ENCODE assay signal across 18 cellular contexts in the genomic region with DNA sequence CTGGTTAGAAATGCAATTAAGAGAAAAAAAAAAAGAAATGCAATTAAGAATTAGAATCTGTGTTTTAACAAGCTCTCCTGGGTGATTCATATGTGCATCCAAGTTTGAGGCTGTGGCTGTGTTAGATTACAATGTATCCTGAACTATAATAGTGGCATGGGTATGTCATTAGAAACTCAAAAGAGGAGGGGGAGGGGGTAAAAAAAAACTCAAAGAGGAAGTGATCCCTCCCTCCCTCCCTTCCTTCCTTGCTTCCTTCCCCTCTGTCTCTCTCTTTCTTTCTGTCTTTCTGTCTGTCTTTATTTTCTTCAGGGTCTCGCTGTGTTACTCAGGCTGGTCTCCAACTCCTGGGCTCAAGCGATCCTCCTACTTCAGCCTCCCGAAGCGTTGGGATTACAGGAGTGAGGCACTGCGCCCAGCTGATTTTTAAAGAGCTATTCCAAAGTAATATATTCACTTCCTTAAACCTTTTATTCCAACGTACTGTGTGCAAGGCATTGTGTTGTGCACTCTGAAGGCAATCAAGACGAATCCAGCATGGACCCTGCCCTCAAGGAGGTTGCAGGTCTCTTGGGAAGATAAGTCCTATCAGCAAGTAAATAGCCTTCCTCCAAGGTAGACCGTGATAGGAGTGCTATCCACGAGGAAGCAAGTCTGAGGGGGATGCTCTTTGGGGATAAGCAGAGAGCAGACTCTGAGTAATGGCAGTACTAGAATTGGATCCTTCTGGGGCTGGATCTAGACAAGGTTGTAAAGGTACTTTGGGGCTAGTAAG. TPM values are rescaled to one million over a fixed set of nuclear protein-coding genes. Genes with fewer than 3 reads are reported as not detected.
DNase-seq lines count a peak whose midpoint lies in the region; ATAC-seq, FAIRE-seq and TF ChIP-seq lines count a peak whose summit lies in the region.
"Had no signal": no experiment of that assay in that cellular context is flagged by ENCODE, and none has a peak within 500 bp of the region (broad histone marks: within the 10 kb centered on the region; RNA-seq: fewer than 3 reads in every experiment).

No MANE protein-coding gene starts in this region.

- dilution Hi-C loops in mammary epithelial cell (cut with HindIII; ENCODE audit: low sequenced_read_pairs), result no loop called here

- peak overlapping the region; percentile 65 for H3K27ac Mint-ChIP-seq in MCF 10A (ENCODE audit: low read depth, unreplicated experiment)

- WGBS in mammary epithelial cell (ENCODE audit: low coverage, missing lambda C conversion rate), result 98% methylated on average over 9 of the region's 9 CpGs
- 53% methylated on average over 9 of the region's 9 CpGs for WGBS in K562 (ENCODE audit: insufficient coverage, low coverage, missing lambda C conversion rate)
- 89 to 91% methylated on average over 9 of the region's 9 CpGs for WGBS in transverse colon (ENCODE audit: low coverage in 1 of 2), 2 donors

- H3K4me1 Mint-ChIP-seq in MCF 10A (ENCODE audit: insufficient read depth, unreplicated experiment), result peaks cover 22% of the 10 kb centered on the region

- no peaks in the 10 kb centered on the region for H3K27me3 Mint-ChIP-seq in MCF 10A (ENCODE audit: insufficient read depth, unreplicated experiment)

- POLR2A ChIA-PET in MCF 10A (lab: Yijun Ruan, JAX), result interaction anchor here (1.2 kb wide), 1 partner anchor 9 kb away, joined by 7 read pairs; no protein-coding TSS in a partner anchor
- POLR2A ChIA-PET in K562 (lab: Yijun Ruan, JAX), result no interaction called here

- TF ChIP-seq EP300 in K562 (IDR thresholded peaks at IDR 0.05; ENCODE audit: low read length) (no peak), transverse colon (IDR thresholded peaks at IDR 0.05; ENCODE audit: low read depth) (no peak)

- ATAC-seq in K562, result no peak
- ATAC-seq: HCT116 had no signal

- H3K9me3 Mint-ChIP-seq in MCF 10A (ENCODE audit: unreplicated experiment), result no peaks in the 10 kb centered on the region
- H3K9me3 Mint-ChIP-seq: neural crest cell had no signal

- CTCF ChIA-PET in MCF 10A (lab: Yijun Ruan, JAX), result interaction anchor here (0.7 to 1.7 kb wide), 2 partner anchors 11 to 219 kb away, joined by 4 to 8 read pairs; no protein-coding TSS in a partner anchor
- CTCF ChIA-PET in mammary epithelial cell (lab: Charles Lee; ENCODE audit: low non-redundant PET), result no interaction called here
- CTCF ChIA-PET in K562 (lab: Yijun Ruan, JAX; ENCODE audit: low intra/inter-chr PET ratio), result no interaction called here

- peak; percentile 79 for FAIRE-seq in K562 (lab: Jason Lieb, UNC)
- FAIRE-seq: kidney had no signal

- peaks cover 56% of the 10 kb centered on the region for H3K36me3 Mint-ChIP-seq in MCF 10A (ENCODE audit: insufficient read depth, unreplicated experiment)

- H3K79me2 ChIP-seq in mammary epithelial cell (ENCODE audit: insufficient read depth, low read length) (peaks cover 50% of the 10 kb centered on the region), K562 (ENCODE audit: control insufficient read depth, insufficient read depth, low read length) (no peaks in the 10 kb centered on the region)

- H3K9me3 ChIP-seq in mammary epithelial cell (replicated peaks; ENCODE audit: insufficient read depth, low read length) (no peaks in the 10 kb centered on the region), K562 (replicated peaks; ENCODE audit: control insufficient read depth, insufficient read depth, low read depth, low read length) (no peaks in the 10 kb centered on the region), transverse colon (no peaks in the 10 kb centered on the region)

- no peak overlapping the region for H3K4me3 ChIP-seq in mammary epithelial cell (replicated peaks in 1 of 3; ENCODE audit: insufficient read depth in 1 of 3, low read depth in 2 of 3, low read length in 3 of 3)
- H3K4me3 ChIP-seq in K562, result no peak overlapping the region
- no peak overlapping the region for H3K4me3 ChIP-seq in transverse colon

- no peak overlapping the region for H3K9ac ChIP-seq in mammary epithelial cell (ENCODE audit: insufficient read depth, low read length)
- peak overlapping the region in 1 of 2 experiments; percentile 51; a peak in 1 of 4 replicates for H3K9ac ChIP-seq in K562 (ENCODE audit: insufficient read depth in 1 of 2, low read depth in 2 of 2, low read length in 2 of 2)

- H4K20me1 ChIP-seq in mammary epithelial cell (ENCODE audit: insufficient read depth, low read length) (no peaks in the 10 kb centered on the region), K562 (replicated peaks; ENCODE audit: control insufficient read depth, insufficient read depth, low read length) (no peaks in the 10 kb centered on the region)

- in situ Hi-C loops in mammary epithelial cell (cut with MboI; ENCODE audit: low sequenced_read_pairs in 2 of 2) (no loop called here), K562 (cut with MboI) (no loop called here), transverse colon (cut with MboI; ENCODE audit: low pct_ligation_motif_present in 1 of 4, low pct_unique_long_range_greater_than_20kb in 1 of 4, low sequenced_read_pairs in 3 of 4) (no loop called here)

- intact Hi-C loops in MCF 10A (cut with micrococcal nuclease), result no loop called here
- intact Hi-C loops in mammary epithelial cell (cut with micrococcal nuclease), result no loop called here
- intact Hi-C loops in K562 (cut with micrococcal nuclease), result no loop called here
- intact Hi-C loops in transverse colon (cut with DNase I; ENCODE audit: low total_unique reads), result no loop called here

- TF ChIP-seq RAD21 in K562 (CRISPR knock-in tag; conservative IDR thresholded peaks at IDR 0.05 in 1 of 2, IDR thresholded peaks at IDR 0.05 in 1 of 2), result no peak

- TF ChIP-seq CTCF in MCF 10A (IDR thresholded peaks at IDR 0.05; ENCODE audit: unreplicated experiment) (no peak), mammary epithelial cell (conservative IDR thresholded peaks at IDR 0.05 in 1 of 2, IDR thresholded peaks at IDR 0.05 in 1 of 2; ENCODE audit: extremely low read depth in 1 of 2, insufficient read depth in 1 of 2, low read depth in 1 of 2, low read length in 2 of 2) (no peak), K562 (IDR thresholded peaks at IDR 0.05 in 2 of 3, conservative IDR thresholded peaks at IDR 0.05 in 1 of 3; ENCODE audit: insufficient read depth in 2 of 3, low read depth in 1 of 3, low read length in 3 of 3) (no peak), transverse colon (IDR thresholded peaks at IDR 0.05) (no peak)

- H3K4me2 ChIP-seq in mammary epithelial cell (ENCODE audit: insufficient read depth, low read depth, low read length) (no peak overlapping the region), K562 (ENCODE audit: insufficient read depth, low read length) (no peak overlapping the region)

- DNase-seq in MCF 10A (ENCODE audit: unreplicated experiment), result no peak
- DNase-seq in mammary epithelial cell, result no peak
- DNase-seq in MV-4-11 (lab: John Stamatoyannopoulos, UW), result peak; percentile 74
- no peak for DNase-seq in K562 (ENCODE audit: extremely low read depth in 1 of 4, low spot score in 3 of 4)
- no peak for DNase-seq in superior temporal gyrus (ENCODE audit: extremely low spot score)
- DNase-seq in transverse colon, result no peak
- no peak for DNase-seq in NCI-H2029 treated with DMSO at 0.1 percent for 48 hours (lab: John Stamatoyannopoulos, UW)
- no peak for DNase-seq in NCI-H345 treated with DMSO at 0.1 percent for 48 hours (lab: John Stamatoyannopoulos, UW; ENCODE audit: unreplicated experiment)
- DNase-seq: activated CD4-positive, alpha-beta T cell treated with anti-CD3 and anti-CD28 coated beads, Interleukin-2, amount 50 U/mL, for 1 hour; activated T-cell treated with anti-CD3 and anti-CD28 coated beads, Interleukin-2, amount 50 U/mL, for 48 hours; cerebellar nuclear complex; hippocampal formation; kidney; NCI-H1092; NCI-H748 treated with DMSO at 0.1 percent for 48 hours had no signal

- BruUV-seq in MCF 10A (replicated peaks; lab: Mats Ljungman, UMichigan) (TSS peak; percentile 35), mammary epithelial cell (replicated peaks; lab: Mats Ljungman, UMichigan) (no TSS peak), K562 (replicated peaks; lab: Mats Ljungman, UMichigan) (no TSS peak)

- H3K4me1 ChIP-seq in mammary epithelial cell (ENCODE audit: insufficient read depth, low read length), result peaks cover 13% of the 10 kb centered on the region
- peaks cover 11 to 13% of the 10 kb centered on the region in 2 experiments; a peak in 4 of 5 replicates for H3K4me1 ChIP-seq in K562 (replicated peaks in 1 of 2; ENCODE audit: control insufficient read depth in 2 of 2, insufficient read depth in 2 of 2, low read length in 2 of 2)
- peaks cover 5 to 28% (median 14%) of the 10 kb centered on the region in 4 donors for H3K4me1 ChIP-seq in transverse colon

- no peak overlapping the region for H3K4me3 Mint-ChIP-seq in MCF 10A (ENCODE audit: unreplicated experiment)
- H3K4me3 Mint-ChIP-seq: neural crest cell had no signal

- peaks cover 4% of the 10 kb centered on the region for H3K36me3 ChIP-seq in mammary epithelial cell (ENCODE audit: insufficient read depth, low read length)
- H3K36me3 ChIP-seq in K562 (ENCODE audit: control insufficient read depth, insufficient read depth, low read length), result peaks cover 34% of the 10 kb centered on the region
- H3K36me3 ChIP-seq in transverse colon, result no peaks in the 10 kb centered on the region

- H3K27ac ChIP-seq in mammary epithelial cell (ENCODE audit: insufficient read depth, low read depth, low read length) (no peak overlapping the region), K562 (ENCODE audit: extremely low read depth, low read depth, low read length) (no peak overlapping the region), transverse colon (no peak overlapping the region)
- H3K27ac ChIP-seq: RWPE1 had no signal

- H3K9me1 ChIP-seq in K562 (ENCODE audit: control insufficient read depth, insufficient read depth, low read length), result no peaks in the 10 kb centered on the region

- TF ChIP-seq POLR2A in K562 (conservative IDR thresholded peaks at IDR 0.05), result no peak
- TF ChIP-seq POLR2A in transverse colon (IDR thresholded peaks at IDR 0.05), result no peak

- no peak overlapping the region for H2AFZ ChIP-seq in mammary epithelial cell (ENCODE audit: low read depth, low read length)
- no peak overlapping the region for H2AFZ ChIP-seq in K562 (ENCODE audit: low read depth, low read length)

- H3K27me3 ChIP-seq in mammary epithelial cell (ENCODE audit: insufficient read depth, low read length) (no peaks in the 10 kb centered on the region), K562 (ENCODE audit: control insufficient read depth in 2 of 2, insufficient read depth in 2 of 2, low read length in 2 of 2) (no peaks in the 10 kb centered on the region), transverse colon (no peaks in the 10 kb centered on the region)

RNA-seq across cellular contexts. Expression of a gene that starts 10.5 kb away (rescaled TPM):
- total RNA-seq in MCF 10A (2022) (23.2 and 24.8 TPM in 2 replicates), mammary epithelial cell (10 to 100 TPM; 26.3 to 32.5 TPM), K562 (2014; rRNA removed) (9.3 and 10.9 TPM in 2 replicates), K562 (2014; rRNA removed; fragmentation: Illumina TruSeq; extraction: Trizol) (4.2 and 4.8 TPM in 2 replicates), K562 (2015; rRNA removed; fragmentation: Illumina TruSeq; extraction: Trizol) (5.8 and 5.9 TPM in 2 replicates), K562 (2021) (14.5 and 15.0 TPM in 2 replicates), transverse colon (100 to 1,000 TPM in 1 of 4 donors, 10 to 100 TPM in 3; 40.2 to 212 (median 51.2) TPM)
- polyA plus RNA-seq in mammary epithelial cell (22.8 TPM), K562 (2011; rRNA removed) (7.1 and 9.3 TPM in 2 replicates), K562 (2014; fragmentation: Illumina TruSeq; extraction: Trizol) (7.7 and 8.8 TPM in 2 replicates), K562 (2014; fragmentation: Nextera tagmentation; extraction: Ambion mirVana) (under 1 TPM; 0.68 to 0.70 TPM), K562 (2014; rRNA removed) (6.8 and 7.7 TPM in 2 replicates)
- 72.9 TPM for polyA minus RNA-seq in mammary epithelial cell
- total RNA-seq in K562 (2011; cell fraction: chromatin; rRNA removed; ENCODE audit: low replicate concordance), result 30.2 and 61.4 TPM in 2 replicates
- 25.0 and 33.5 TPM in 2 replicates for total RNA-seq in K562 (2011; cell fraction: nucleolus; rRNA removed)
- total RNA-seq in K562 (2011; cell fraction: nucleoplasm; rRNA removed), result 22.7 and 28.2 TPM in 2 replicates
- 5.9 and 9.1 TPM in 2 replicates for polyA plus RNA-seq in K562 (2011; cell fraction: cytosol; rRNA removed)
- 26.0 and 36.1 TPM in 2 replicates for polyA plus RNA-seq in K562 (2011; cell fraction: nucleus; rRNA removed)
- polyA plus RNA-seq in K562 (2012), result 10.1 and 12.3 TPM in 2 replicates
- 7.8 and 7.9 TPM in 2 replicates for polyA minus RNA-seq in K562 (2011; rRNA and poly(A)+ RNA removed)
- 5.4 and 8.4 TPM in 2 replicates for polyA minus RNA-seq in K562 (2011; cell fraction: cytosol; rRNA and poly(A)+ RNA removed)
- 16.6 and 18.9 TPM in 2 replicates for polyA minus RNA-seq in K562 (2011; cell fraction: nucleus; rRNA and poly(A)+ RNA removed)

RNA-seq across cellular contexts. Expression of a gene that starts 35.9 kb away (rescaled TPM):
- total RNA-seq in MCF 10A (2022) (157 and 238 TPM in 2 replicates), mammary epithelial cell (10 to 100 TPM; 77.7 to 89.2 TPM), K562 (2014; rRNA removed) (78.6 and 82.9 TPM in 2 replicates), K562 (2014; rRNA removed; fragmentation: Illumina TruSeq; extraction: Trizol) (99.4 and 117 TPM in 2 replicates), K562 (2015; rRNA removed; fragmentation: Illumina TruSeq; extraction: Trizol) (95.8 and 100 TPM in 2 replicates), K562 (2021) (115 and 125 TPM in 2 replicates), transverse colon (10 to 100 TPM; 14.5 to 40.1 (median 26.8) TPM)
- polyA plus RNA-seq in mammary epithelial cell (66.6 TPM), K562 (2011; rRNA removed) (165 and 201 TPM in 2 replicates), K562 (2014; fragmentation: Illumina TruSeq; extraction: Trizol) (110 and 123 TPM in 2 replicates), K562 (2014; fragmentation: Nextera tagmentation; extraction: Ambion mirVana) (100 to 1,000 TPM; 217 to 237 TPM), K562 (2014; rRNA removed) (94.0 and 99.3 TPM in 2 replicates)
- polyA minus RNA-seq in mammary epithelial cell, result 48.8 TPM
- 97.6 and 157 TPM in 2 replicates for total RNA-seq in K562 (2011; cell fraction: chromatin; rRNA removed; ENCODE audit: low replicate concordance)
- 127 and 128 TPM in 2 replicates for total RNA-seq in K562 (2011; cell fraction: nucleolus; rRNA removed)
- 152 and 201 TPM in 2 replicates for total RNA-seq in K562 (2011; cell fraction: nucleoplasm; rRNA removed)
- polyA plus RNA-seq in K562 (2011; cell fraction: cytosol; rRNA removed), result 73.3 and 94.0 TPM in 2 replicates
- polyA plus RNA-seq in K562 (2011; cell fraction: nucleus; rRNA removed), result 44.7 and 52.8 TPM in 2 replicates
- 122 and 156 TPM in 2 replicates for polyA plus RNA-seq in K562 (2012)
- polyA minus RNA-seq in K562 (2011; rRNA and poly(A)+ RNA removed), result 227 and 238 TPM in 2 replicates
- polyA minus RNA-seq in K562 (2011; cell fraction: cytosol; rRNA and poly(A)+ RNA removed), result 45.9 and 53.0 TPM in 2 replicates
- 34.2 and 54.3 TPM in 2 replicates for polyA minus RNA-seq in K562 (2011; cell fraction: nucleus; rRNA and poly(A)+ RNA removed)
